In the genomic region with DNA sequence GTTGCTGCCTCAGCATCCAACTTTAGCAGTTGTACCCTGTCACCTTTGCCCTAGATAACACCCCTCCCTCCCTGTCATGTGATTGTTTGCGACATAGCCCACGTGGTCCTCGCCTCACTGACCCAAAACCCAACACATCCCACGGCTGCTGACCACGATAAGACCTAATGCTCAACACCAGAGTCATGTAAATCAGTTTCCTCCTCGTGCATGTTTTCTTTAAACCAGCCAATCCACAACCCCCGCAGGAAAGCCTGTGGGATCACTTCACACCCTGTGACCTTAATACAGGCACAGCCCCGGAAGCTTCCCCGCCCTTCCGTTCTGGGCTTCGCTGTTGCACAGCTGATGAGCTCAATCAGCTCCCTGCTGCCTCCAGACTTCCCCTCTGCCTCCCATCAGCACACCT, we compare ENCODE assay signal across 17 cellular contexts. TPM values are rescaled to one million over a fixed set of nuclear protein-coding genes. Genes with fewer than 3 reads are reported as not detected.
DNase-seq lines count a peak whose midpoint lies in the region; ATAC-seq and TF ChIP-seq lines count a peak whose summit lies in the region.
"Not testable (repeated sequence)": the region's sequence is repeated elsewhere in the genome, so short reads cannot be mapped to it uniquely, and the experiment has no call there.
"Had no signal": no experiment of that assay in that cellular context is flagged by ENCODE, and none has a peak within 500 bp of the region (broad histone marks: within the 10 kb centered on the region; RNA-seq: fewer than 3 reads in every experiment).

No MANE protein-coding gene starts in this region.

- H3K4me3 Mint-ChIP-seq in activated CD8-positive, alpha-beta memory T cell treated with anti-CD3 and anti-CD28 coated beads, Interleukin-2, amount 10 ng/mL, durations not matched to agents 7 days and 5 days; naive B cell: not testable (repeated sequence)

- not testable (repeated sequence) for DNase-seq in activated CD8-positive, alpha-beta memory T cell treated with anti-CD3 and anti-CD28 coated beads, Interleukin-2, amount 10 ng/mL, durations not matched to agents 7 days and 5 days; Right ventricle myocardium inferior (ENCODE audit: missing footprints); naive B cell; upper lobe of right lung

- not testable (repeated sequence) for H3K27me3 ChIP-seq in upper lobe of right lung

- not testable (repeated sequence) for H3K36me3 ChIP-seq in upper lobe of right lung

- H3K27ac Mint-ChIP-seq in activated CD8-positive, alpha-beta memory T cell treated with anti-CD3 and anti-CD28 coated beads, Interleukin-2, amount 10 ng/mL, durations not matched to agents 7 days and 5 days; naive B cell: not testable (repeated sequence)

- not testable (repeated sequence) for H3K9me3 Mint-ChIP-seq in activated CD8-positive, alpha-beta memory T cell treated with anti-CD3 and anti-CD28 coated beads, Interleukin-2, amount 10 ng/mL, durations not matched to agents 7 days and 5 days (ENCODE audit: low read depth); naive B cell

- not testable (repeated sequence) for H3K27me3 Mint-ChIP-seq in activated CD8-positive, alpha-beta memory T cell treated with anti-CD3 and anti-CD28 coated beads, Interleukin-2, amount 10 ng/mL, durations not matched to agents 7 days and 5 days; naive B cell

- intact Hi-C loops in Right ventricle myocardium inferior (cut with DNase I); upper lobe of right lung (cut with DNase I): not testable (repeated sequence)

- H3K9me3 ChIP-seq in upper lobe of right lung: not testable (repeated sequence)

- not testable (repeated sequence) for H3K4me1 Mint-ChIP-seq in activated CD8-positive, alpha-beta memory T cell treated with anti-CD3 and anti-CD28 coated beads, Interleukin-2, amount 10 ng/mL, durations not matched to agents 7 days and 5 days; naive B cell

- CTCF ChIA-PET in activated CD8-positive, alpha-beta memory T cell treated with anti-CD3 and anti-CD28 coated beads, Interleukin-2, amount 10 ng/mL, durations not matched to agents 7 days and 5 days (lab: Charles Lee): not testable (repeated sequence)

- TF ChIP-seq CTCF in upper lobe of right lung (IDR thresholded peaks at IDR 0.05): not testable (repeated sequence)

- not testable (repeated sequence) for H3K27ac ChIP-seq in upper lobe of right lung

- not testable (repeated sequence) for H3K36me3 Mint-ChIP-seq in activated CD8-positive, alpha-beta memory T cell treated with anti-CD3 and anti-CD28 coated beads, Interleukin-2, amount 10 ng/mL, durations not matched to agents 7 days and 5 days; naive B cell

- ATAC-seq in GM18867 (IDR thresholded peaks at IDR 0.05; ENCODE audit: unreplicated experiment): peak; percentile 85
- ATAC-seq in GM21529 (IDR thresholded peaks at IDR 0.05; ENCODE audit: unreplicated experiment): peak; percentile 85
- peak; percentile 79 for ATAC-seq in HG03064 (IDR thresholded peaks at IDR 0.05; ENCODE audit: low read depth, unreplicated experiment)
- ATAC-seq in HG03520 (IDR thresholded peaks at IDR 0.05; ENCODE audit: unreplicated experiment): peak; percentile 72
- peak; percentile 99 for ATAC-seq in activated CD8-positive, alpha-beta memory T cell treated with anti-CD3 and anti-CD28 coated beads, Interleukin-2, amount 10 ng/mL, durations not matched to agents 7 days and 5 days
- ATAC-seq in Right ventricle myocardium inferior: peak; percentile 70
- peak; percentile 92 to 94 for ATAC-seq in naive B cell (ENCODE audit: low read depth in 2 of 2)
- peak; percentile 97 for ATAC-seq in upper lobe of right lung

- not testable (repeated sequence) for H3K4me1 ChIP-seq in upper lobe of right lung

- not testable (repeated sequence) for H3K4me3 ChIP-seq in upper lobe of right lung

RNA-seq across cellular contexts. Expression of a gene that starts 9.9 kb away (rescaled TPM):
- total RNA-seq in activated CD8-positive, alpha-beta memory T cell treated with anti-CD3 and anti-CD28 coated beads, Interleukin-2, amount 10 ng/mL, durations not matched to agents 7 days and 5 days: not detected
- total RNA-seq in Right ventricle myocardium inferior (not detected), upper lobe of right lung (not detected)
- not detected for polyA plus RNA-seq in naive B cell (ENCODE audit: low read depth in 6 of 6)
- total RNA-seq: CD4-positive, alpha-beta memory T cell; chondrocyte; H4; HT1080; kidney epithelial cell; neural crest cell; posterior vena cava; skeletal muscle tissue had no signal
- polyA plus RNA-seq: CD4-positive, alpha-beta memory T cell; esophagus had no signal

RNA-seq across cellular contexts. Expression of a gene that starts 28.5 kb away (rescaled TPM):
- not detected for total RNA-seq in activated CD8-positive, alpha-beta memory T cell treated with anti-CD3 and anti-CD28 coated beads, Interleukin-2, amount 10 ng/mL, durations not matched to agents 7 days and 5 days
- total RNA-seq in Right ventricle myocardium inferior (not detected), upper lobe of right lung (not detected)
- polyA plus RNA-seq in naive B cell (ENCODE audit: low read depth in 6 of 6): not detected
- total RNA-seq: CD4-positive, alpha-beta memory T cell; chondrocyte; H4; HT1080; kidney epithelial cell; neural crest cell; posterior vena cava; skeletal muscle tissue had no signal
- polyA plus RNA-seq: CD4-positive, alpha-beta memory T cell; esophagus had no signal

RNA-seq across cellular contexts. Expression of a gene that starts 47.0 kb away (rescaled TPM):
- not detected for total RNA-seq in activated CD8-positive, alpha-beta memory T cell treated with anti-CD3 and anti-CD28 coated beads, Interleukin-2, amount 10 ng/mL, durations not matched to agents 7 days and 5 days
- not detected for total RNA-seq in Right ventricle myocardium inferior
- not detected for polyA plus RNA-seq in naive B cell (ENCODE audit: low read depth in 6 of 6)
- not detected for total RNA-seq in upper lobe of right lung
- total RNA-seq: CD4-positive, alpha-beta memory T cell; chondrocyte; H4; HT1080; kidney epithelial cell; neural crest cell; posterior vena cava; skeletal muscle tissue had no signal
- polyA plus RNA-seq: CD4-positive, alpha-beta memory T cell; esophagus had no signal
